In the genomic region with DNA sequence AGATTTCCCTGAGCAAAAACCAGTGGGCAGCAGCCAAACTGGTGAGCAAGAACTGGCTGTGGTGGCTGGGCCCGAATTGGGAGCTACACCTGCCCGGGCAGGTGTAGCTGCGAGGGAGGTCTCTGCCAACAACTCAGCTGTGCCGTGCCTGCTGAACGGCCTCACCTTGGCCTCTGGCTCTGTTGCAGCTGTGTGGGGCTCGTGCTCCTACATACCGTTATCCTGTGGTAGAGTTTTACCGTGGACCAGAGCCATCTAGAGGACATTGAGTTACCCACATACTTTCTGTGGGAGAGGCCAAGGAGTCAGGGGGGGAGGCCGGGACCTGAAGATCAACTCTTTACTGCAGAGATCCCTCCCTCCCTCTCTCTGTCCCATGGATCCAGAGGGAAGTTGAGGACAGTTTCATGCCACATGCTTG, we compare ENCODE assay signal across 9 cellular contexts. TPM values are rescaled to one million over a fixed set of nuclear protein-coding genes. Genes with fewer than 3 reads are reported as not detected.
DNase-seq lines count a peak whose midpoint lies in the region; ATAC-seq, FAIRE-seq and TF ChIP-seq lines count a peak whose summit lies in the region.
"Had no signal": no experiment of that assay in that cellular context is flagged by ENCODE, and none has a peak within 500 bp of the region (broad histone marks: within the 10 kb centered on the region; RNA-seq: fewer than 3 reads in every experiment).

No MANE protein-coding gene starts in this region.

- no peak overlapping the region for H3K27ac Mint-ChIP-seq in effector memory CD8-positive, alpha-beta T cell
- no peak overlapping the region for H3K27ac Mint-ChIP-seq in stimulated activated naive CD8-positive, alpha-beta T cell treated with anti-CD3 and anti-CD28 coated beads, Interleukin-15, amount 100 ng/mL, for 72 hours
- H3K27ac Mint-ChIP-seq: activated naive CD8-positive, alpha-beta T cell had no signal

- TF ChIP-seq CTCF in Peyer's patch (IDR thresholded peaks at IDR 0.05), result peak in 4 of 6 experiments; percentile 29 to 40 (median 38)

- H3K9me3 Mint-ChIP-seq in effector memory CD8-positive, alpha-beta T cell, result no peaks in the 10 kb centered on the region
- H3K9me3 Mint-ChIP-seq in stimulated activated naive CD8-positive, alpha-beta T cell treated with anti-CD3 and anti-CD28 coated beads, Interleukin-15, amount 100 ng/mL, for 72 hours, result no peaks in the 10 kb centered on the region

- no peak overlapping the region for H3K4me3 Mint-ChIP-seq in effector memory CD8-positive, alpha-beta T cell
- H3K4me3 Mint-ChIP-seq in stimulated activated naive CD8-positive, alpha-beta T cell treated with anti-CD3 and anti-CD28 coated beads, Interleukin-15, amount 100 ng/mL, for 72 hours, result no peak overlapping the region
- H3K4me3 Mint-ChIP-seq: activated naive CD8-positive, alpha-beta T cell had no signal

- H3K36me3 Mint-ChIP-seq in effector memory CD8-positive, alpha-beta T cell (ENCODE audit: insufficient read depth), result no peaks in the 10 kb centered on the region
- H3K36me3 Mint-ChIP-seq: activated naive CD8-positive, alpha-beta T cell had no signal

- no peaks in the 10 kb centered on the region for H3K9me3 ChIP-seq in Peyer's patch

- H3K36me3 ChIP-seq in Peyer's patch, result no peaks in the 10 kb centered on the region

- TF ChIP-seq POLR2A in GM12891 (IDR thresholded peaks at IDR 0.05; ENCODE audit: low read depth, low read length) (no peak), Peyer's patch (IDR thresholded peaks at IDR 0.05) (no peak)

- H3K4me1 ChIP-seq in Peyer's patch, result peaks cover 0 to 7% (median 0%) of the 10 kb centered on the region in 4 donors

- FAIRE-seq in GM12891 (lab: Jason Lieb, UNC), result peak; percentile 74

- DNase-seq in A172 (ENCODE audit: low spot score), result peak; percentile 40
- DNase-seq in GM12891 (ENCODE audit: insufficient read length, low spot score), result no peak
- peak in 2 of 3 donors; percentile 46 to 64 for DNase-seq in Peyer's patch
- no peak for DNase-seq in effector memory CD8-positive, alpha-beta T cell
- no peak for DNase-seq in stimulated activated naive CD8-positive, alpha-beta T cell treated with anti-CD3 and anti-CD28 coated beads, Interleukin-15, amount 100 ng/mL, for 72 hours
- DNase-seq in COR-L47 (lab: John Stamatoyannopoulos, UW), result no peak

- no peak overlapping the region for H3K4me3 ChIP-seq in Peyer's patch

- no peaks in the 10 kb centered on the region for H3K27me3 ChIP-seq in Peyer's patch

- ATAC-seq in HG02852 (IDR thresholded peaks at IDR 0.05; ENCODE audit: unreplicated experiment), result peak; percentile 76
- peak; percentile 74 for ATAC-seq in effector memory CD8-positive, alpha-beta T cell (replicated peaks)
- peak; percentile 74 for ATAC-seq in stimulated activated naive CD8-positive, alpha-beta T cell treated with anti-CD3 and anti-CD28 coated beads, Interleukin-15, amount 100 ng/mL, for 72 hours
- no peak for ATAC-seq in GM19328 (IDR thresholded peaks at IDR 0.05; ENCODE audit: unreplicated experiment)

- H3K27me3 Mint-ChIP-seq in effector memory CD8-positive, alpha-beta T cell, result no peaks in the 10 kb centered on the region
- H3K27me3 Mint-ChIP-seq in stimulated activated naive CD8-positive, alpha-beta T cell treated with anti-CD3 and anti-CD28 coated beads, Interleukin-15, amount 100 ng/mL, for 72 hours, result no peaks in the 10 kb centered on the region
- H3K27me3 Mint-ChIP-seq: activated naive CD8-positive, alpha-beta T cell had no signal

- H3K4me1 Mint-ChIP-seq in effector memory CD8-positive, alpha-beta T cell (ENCODE audit: low read depth in 2 of 2), result peaks cover 14 to 18% of the 10 kb centered on the region in 2 donors
- H3K4me1 Mint-ChIP-seq in stimulated activated naive CD8-positive, alpha-beta T cell treated with anti-CD3 and anti-CD28 coated beads, Interleukin-15, amount 100 ng/mL, for 72 hours, result peaks cover 49% of the 10 kb centered on the region

- H3K27ac ChIP-seq in Peyer's patch, result no peak overlapping the region

TF ChIP-seq in GM12891, 5 proteins besides CTCF, POLR2A, EP300 and RAD21:
- TF ChIP-seq SPI1 (IDR thresholded peaks at IDR 0.05; ENCODE audit: low read depth, low read length), result no peak
- no peak for TF ChIP-seq POU2F2 (IDR thresholded peaks at IDR 0.05; ENCODE audit: low read depth, low read length)
- no peak for TF ChIP-seq TAF1 (IDR thresholded peaks at IDR 0.05; ENCODE audit: low read depth, low read length)
- TF ChIP-seq POLR2AphosphoS5 (IDR thresholded peaks at IDR 0.05; ENCODE audit: low read depth, low read length), result no peak
- no peak for TF ChIP-seq PAX5 (IDR thresholded peaks at IDR 0.05; ENCODE audit: insufficient read depth, low read length, severe bottlenecking)

RNA-seq across cellular contexts. Expression of a gene that starts 8.0 kb away (rescaled TPM):
- 5.1 and 7.3 TPM in 2 replicates for total RNA-seq in A172 (2014; rRNA removed; shearing (Covaris generic))
- 15.0 TPM for polyA plus RNA-seq in GM12891 (2012; ENCODE audit: low read depth, missing spikeins)
- 10 to 100 TPM; 19.8 to 29.9 (median 24.8) TPM for total RNA-seq in Peyer's patch

Comparison
In these comparisons a context has a peak if more than half of its experiments do, and no peak if none do; other contexts are left out.
1. DNase-seq: peak in A172 (single experiment) and Peyer's patch (2 of 3); none in GM12891 (single experiment), effector memory CD8-positive, alpha-beta T cell (0 of 3), stimulated activated naive CD8-positive, alpha-beta T cell treated with anti-CD3 and anti-CD28 coated beads, Interleukin-15, amount 100 ng/mL, for 72 hours (0 of 2) and COR-L47 (single experiment).